ENCODE assay signal across 8 cellular contexts in genomic region chr4:70559216-70559830, GRCh38. TPM values are rescaled to one million over a fixed set of nuclear protein-coding genes. Genes with fewer than 3 reads are reported as not detected.
DNase-seq lines count a peak whose midpoint lies in the region; ATAC-seq and TF ChIP-seq lines count a peak whose summit lies in the region.

No MANE protein-coding gene starts in this region.

- peaks cover 2% of the 10 kb centered on the region for H3K4me1 Mint-ChIP-seq in activated T-helper 2 cell treated with anti-CD3 and anti-CD28 coated beads, Interferon-gamma antibody, Interleukin-2, Interleukin-4, amounts not matched to agents 10 μg/mL and 5 μg/mL and 100 μg/mL, durations not matched to agents 14 hours and 24 hours and 36 hours (ENCODE audit: low read depth)

- no peak overlapping the region for H3K4me3 ChIP-seq in OCI-LY1 (ENCODE audit: low read depth, low read length, poor library complexity, severe bottlenecking)
- H3K4me3 ChIP-seq in ascending aorta = no peak overlapping the region

- DNase-seq in CD1c-positive myeloid dendritic cell (ENCODE audit: extremely low spot score) (peak; percentile 25), ascending aorta (ENCODE audit: low spot score in 2 of 2) (no peak), iPS-NIHi11 (ENCODE audit: low spot score) (peak; percentile 66)
- DNase-seq in stimulated activated CD4-positive, alpha-beta T cell treated with anti-CD3 and anti-CD28 coated beads, Interleukin-15, amount 100 ng/mL, for 48 hours (ENCODE audit: low read depth in 2 of 2) = peak; percentile 1 to 17
- DNase-seq in activated T-helper 2 cell treated with anti-CD3 and anti-CD28 coated beads, Interferon-gamma antibody, Interleukin-2, Interleukin-4, amounts not matched to agents 10 μg/mL and 5 μg/mL and 100 μg/mL, durations not matched to agents 14 hours and 24 hours and 36 hours (ENCODE audit: low spot score) = no peak

- no peaks in the 10 kb centered on the region for H3K36me3 ChIP-seq in OCI-LY1 (ENCODE audit: insufficient read depth, low read length)
- no peaks in the 10 kb centered on the region for H3K36me3 ChIP-seq in ascending aorta

- H3K9me3 Mint-ChIP-seq in activated T-helper 2 cell treated with anti-CD3 and anti-CD28 coated beads, Interferon-gamma antibody, Interleukin-2, Interleukin-4, amounts not matched to agents 10 μg/mL and 5 μg/mL and 100 μg/mL, durations not matched to agents 14 hours and 24 hours and 36 hours = no peaks in the 10 kb centered on the region

- H3K4me3 Mint-ChIP-seq in activated T-helper 2 cell treated with anti-CD3 and anti-CD28 coated beads, Interferon-gamma antibody, Interleukin-2, Interleukin-4, amounts not matched to agents 10 μg/mL and 5 μg/mL and 100 μg/mL, durations not matched to agents 14 hours and 24 hours and 36 hours (ENCODE audit: low read depth) = no peak overlapping the region

- no peaks in the 10 kb centered on the region for H3K9me3 ChIP-seq in OCI-LY1 (ENCODE audit: low read length)
- no peaks in the 10 kb centered on the region for H3K9me3 ChIP-seq in ascending aorta

- H3K27me3 ChIP-seq in OCI-LY1 (ENCODE audit: insufficient read depth, low read length) = no peaks in the 10 kb centered on the region
- H3K27me3 ChIP-seq in ascending aorta = no peaks in the 10 kb centered on the region

- no peak overlapping the region for H3K27ac Mint-ChIP-seq in activated T-helper 2 cell treated with anti-CD3 and anti-CD28 coated beads, Interferon-gamma antibody, Interleukin-2, Interleukin-4, amounts not matched to agents 10 μg/mL and 5 μg/mL and 100 μg/mL, durations not matched to agents 14 hours and 24 hours and 36 hours

- H3K27ac ChIP-seq in OCI-LY1 (ENCODE audit: low read depth, low read length, poor library complexity, severe bottlenecking) (no peak overlapping the region), ascending aorta (no peak overlapping the region)

- no peaks in the 10 kb centered on the region for H4K20me1 ChIP-seq in OCI-LY1 (ENCODE audit: insufficient read depth, low read length)

- TF ChIP-seq CTCF in OCI-LY1 (IDR thresholded peaks at IDR 0.05; ENCODE audit: low read length) (peak; percentile 72), ascending aorta (IDR thresholded peaks at IDR 0.05) (peak; percentile 29 to 72 (median 53))

- ATAC-seq in GM18511 (IDR thresholded peaks at IDR 0.05; ENCODE audit: unreplicated experiment) (peak; percentile 79), HG03354 (IDR thresholded peaks at IDR 0.05; ENCODE audit: poor library complexity, severe bottlenecking, unreplicated experiment) (peak; percentile 82)

- H3K79me2 ChIP-seq in OCI-LY1 (ENCODE audit: insufficient read depth, low read length) = no peaks in the 10 kb centered on the region

- no peaks in the 10 kb centered on the region for H3F3A ChIP-seq in OCI-LY1 (ENCODE audit: insufficient read depth, low read length)

- no peaks in the 10 kb centered on the region for H3K36me3 Mint-ChIP-seq in activated T-helper 2 cell treated with anti-CD3 and anti-CD28 coated beads, Interferon-gamma antibody, Interleukin-2, Interleukin-4, amounts not matched to agents 10 μg/mL and 5 μg/mL and 100 μg/mL, durations not matched to agents 14 hours and 24 hours and 36 hours (ENCODE audit: low read depth)

- no peak overlapping the region for H2AFZ ChIP-seq in OCI-LY1 (ENCODE audit: low read length)

- H3K4me2 ChIP-seq in OCI-LY1 (ENCODE audit: low read length) = no peak overlapping the region

- H3K9me2 ChIP-seq in OCI-LY1 (ENCODE audit: low read depth, low read length) = no peaks in the 10 kb centered on the region

- H3K4me1 ChIP-seq in OCI-LY1 (ENCODE audit: insufficient read depth, low read length, severe bottlenecking) (no peaks in the 10 kb centered on the region), ascending aorta (peaks cover 0 to 3% of the 10 kb centered on the region in 2 donors)

- intact Hi-C loops in ascending aorta (cut with DNase I) = no loop called here
- intact Hi-C loops in activated T-helper 2 cell treated with anti-CD3 and anti-CD28 coated beads, Interferon-gamma antibody, Interleukin-2, Interleukin-4, amounts not matched to agents 10 μg/mL and 5 μg/mL and 100 μg/mL, durations not matched to agents 14 hours and 24 hours and 36 hours (cut with micrococcal nuclease) = no loop called here

- H3K27me3 Mint-ChIP-seq in activated T-helper 2 cell treated with anti-CD3 and anti-CD28 coated beads, Interferon-gamma antibody, Interleukin-2, Interleukin-4, amounts not matched to agents 10 μg/mL and 5 μg/mL and 100 μg/mL, durations not matched to agents 14 hours and 24 hours and 36 hours (ENCODE audit: low read depth) = no peaks in the 10 kb centered on the region

- no peak overlapping the region for H3K9ac ChIP-seq in OCI-LY1 (ENCODE audit: low read length)

RNA-seq across cellular contexts. Expression of gene AMBN, which starts 32.7 kb away (rescaled TPM):
- total RNA-seq in ascending aorta = not detected
- total RNA-seq in activated T-helper 2 cell treated with anti-CD3 and anti-CD28 coated beads, Interferon-gamma antibody, Interleukin-2, Interleukin-4, amounts not matched to agents 10 μg/mL and 5 μg/mL and 100 μg/mL, durations not matched to agents 14 hours and 24 hours and 36 hours = not detected in 2 replicates

RNA-seq across cellular contexts. Expression of gene AMTN, which starts 41.0 kb away (rescaled TPM):
- not detected for total RNA-seq in ascending aorta
- total RNA-seq in activated T-helper 2 cell treated with anti-CD3 and anti-CD28 coated beads, Interferon-gamma antibody, Interleukin-2, Interleukin-4, amounts not matched to agents 10 μg/mL and 5 μg/mL and 100 μg/mL, durations not matched to agents 14 hours and 24 hours and 36 hours = not detected in 2 replicates

Comparison
In these comparisons a context has a peak if more than half of its experiments do, and no peak if none do; other contexts are left out.
1. DNase-seq: peak in CD1c-positive myeloid dendritic cell (single experiment), iPS-NIHi11 (single experiment) and stimulated activated CD4-positive, alpha-beta T cell treated with anti-CD3 and anti-CD28 coated beads, Interleukin-15, amount 100 ng/mL, for 48 hours (2 of 2); none in ascending aorta (0 of 2) and activated T-helper 2 cell treated with anti-CD3 and anti-CD28 coated beads, Interferon-gamma antibody, Interleukin-2, Interleukin-4, amounts not matched to agents 10 μg/mL and 5 μg/mL and 100 μg/mL, durations not matched to agents 14 hours and 24 hours and 36 hours (single experiment).